Comparison of ENCODE assay signal across 8 cellular contexts in the genomic region with DNA sequence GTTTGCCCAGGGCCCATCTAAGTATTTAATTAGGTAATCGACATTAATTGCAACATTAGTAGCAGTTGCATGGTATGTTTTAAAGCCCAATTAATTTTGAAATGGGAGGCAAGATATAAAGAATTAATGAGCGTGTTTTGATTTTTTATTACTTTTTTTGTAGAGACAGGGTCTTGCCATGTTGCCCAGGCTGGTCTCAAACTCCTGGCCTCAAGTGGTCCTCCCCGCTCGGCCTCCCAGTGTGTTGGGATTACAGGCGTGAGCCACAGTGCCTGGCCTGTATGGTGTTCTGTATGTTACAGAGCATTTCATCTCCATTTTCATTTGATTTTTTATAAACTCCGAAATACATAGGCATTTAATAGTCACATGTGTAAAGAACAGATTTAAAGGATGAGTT. TPM values are rescaled to one million over a fixed set of nuclear protein-coding genes. Genes with fewer than 3 reads are reported as not detected.
DNase-seq lines count a peak whose midpoint lies in the region; ATAC-seq lines count a peak whose summit lies in the region.
"Had no signal": no experiment of that assay in that cellular context is flagged by ENCODE, and none has a peak within 500 bp of the region (broad histone marks: within the 10 kb centered on the region; RNA-seq: fewer than 3 reads in every experiment).

No MANE protein-coding gene starts in this region.

- H3K36me3 ChIP-seq in HUES48 (ENCODE audit: control insufficient read depth, insufficient read depth, low read length) (peaks cover 22% of the 10 kb centered on the region), iPS-20b (ENCODE audit: insufficient read depth, low read depth, low read length) (peaks cover 16% of the 10 kb centered on the region)

- H3K9ac ChIP-seq in HUES48 (ENCODE audit: low read depth, low read length) (peak overlapping the region; percentile 71), iPS-20b (ENCODE audit: low read depth, low read length) (peak overlapping the region; percentile 96)

- H3K4me3 ChIP-seq in HUES48 (ENCODE audit: low read depth, low read length) = peak overlapping the region; percentile 88
- peak overlapping the region; percentile 98 for H3K4me3 ChIP-seq in iPS-20b (ENCODE audit: low read length)

- peaks cover 30 to 37% of the 10 kb centered on the region in 2 donors for H3K36me3 Mint-ChIP-seq in activated naive CD4-positive, alpha-beta T cell treated with anti-CD3 and anti-CD28 coated beads, Interleukin-2, amount 50 U/mL, for 72 hours

- no peak for ATAC-seq in activated naive CD4-positive, alpha-beta T cell treated with anti-CD3 and anti-CD28 coated beads, Interleukin-2, amount 50 U/mL, for 72 hours
- ATAC-seq in stimulated activated naive CD8-positive, alpha-beta T cell treated with anti-CD3 and anti-CD28 coated beads, Interleukin-15, amount 100 ng/mL, for 72 hours = no peak
- no peak for ATAC-seq in HG02981 (IDR thresholded peaks at IDR 0.05; ENCODE audit: unreplicated experiment)

- no peaks in the 10 kb centered on the region for H3K9me3 ChIP-seq in HUES48 (ENCODE audit: control insufficient read depth, insufficient read depth, low read length)
- no peaks in the 10 kb centered on the region for H3K9me3 ChIP-seq in iPS-20b (ENCODE audit: insufficient read depth, low read depth, low read length)

- H3K9me3 Mint-ChIP-seq in activated naive CD4-positive, alpha-beta T cell treated with anti-CD3 and anti-CD28 coated beads, Interleukin-2, amount 50 U/mL, for 72 hours = peaks cover 18 to 19% of the 10 kb centered on the region in 2 donors
- peaks cover 16 to 27% of the 10 kb centered on the region in 2 donors for H3K9me3 Mint-ChIP-seq in stimulated activated naive CD8-positive, alpha-beta T cell treated with anti-CD3 and anti-CD28 coated beads, Interleukin-15, amount 100 ng/mL, for 72 hours

- 0 out of 2 replicates have a peak, but pooled peaks cover 11% of the 10 kb centered on the region for H3K4me1 ChIP-seq in HUES48 (ENCODE audit: control insufficient read depth, insufficient read depth, low read length)
- H3K4me1 ChIP-seq in iPS-20b (ENCODE audit: insufficient read depth, low read length) = no peaks in the 10 kb centered on the region

- DNase-seq in activated naive CD4-positive, alpha-beta T cell treated with anti-CD3 and anti-CD28 coated beads, Interleukin-2, amount 50 U/mL, for 72 hours (ENCODE audit: low spot score in 2 of 2) = no peak
- DNase-seq in stimulated activated naive CD8-positive, alpha-beta T cell treated with anti-CD3 and anti-CD28 coated beads, Interleukin-15, amount 100 ng/mL, for 72 hours = no peak
- DNase-seq in superior temporal gyrus (ENCODE audit: extremely low spot score) (no peak), NCI-H2196 (lab: John Stamatoyannopoulos, UW; ENCODE audit: unreplicated experiment) (no peak)
- DNase-seq: stimulated activated CD4-positive, alpha-beta T cell treated with anti-CD3 and anti-CD28 coated beads, Interleukin-4, amount 100 ng/mL, for 1 hour had no signal

- H3K27ac ChIP-seq in HUES48 (ENCODE audit: low read depth, low read length) = no peak overlapping the region
- no peak overlapping the region for H3K27ac ChIP-seq in iPS-20b (ENCODE audit: low read length)

- H3K27me3 Mint-ChIP-seq in stimulated activated naive CD8-positive, alpha-beta T cell treated with anti-CD3 and anti-CD28 coated beads, Interleukin-15, amount 100 ng/mL, for 72 hours = no peaks in the 10 kb centered on the region

- H3K27ac Mint-ChIP-seq in activated naive CD4-positive, alpha-beta T cell treated with anti-CD3 and anti-CD28 coated beads, Interleukin-2, amount 50 U/mL, for 72 hours = peak overlapping the region; percentile 95 to 98
- H3K27ac Mint-ChIP-seq in stimulated activated naive CD8-positive, alpha-beta T cell treated with anti-CD3 and anti-CD28 coated beads, Interleukin-15, amount 100 ng/mL, for 72 hours = peak overlapping the region; percentile 97 to 99

- H3K4me3 Mint-ChIP-seq in stimulated activated naive CD8-positive, alpha-beta T cell treated with anti-CD3 and anti-CD28 coated beads, Interleukin-15, amount 100 ng/mL, for 72 hours = peak overlapping the region; percentile 95 to 97

- peaks cover 50% of the 10 kb centered on the region for H3K4me1 Mint-ChIP-seq in stimulated activated naive CD8-positive, alpha-beta T cell treated with anti-CD3 and anti-CD28 coated beads, Interleukin-15, amount 100 ng/mL, for 72 hours

- H3K27me3 ChIP-seq in HUES48 (ENCODE audit: control insufficient read depth, insufficient read depth, low read length) = no peaks in the 10 kb centered on the region
- no peaks in the 10 kb centered on the region; the same call in 1 of the 2 replicates for H3K27me3 ChIP-seq in iPS-20b (ENCODE audit: insufficient read depth, low read length)

RNA-seq across cellular contexts. Expression of gene GOLGA5, which starts 0.9 kb away (rescaled TPM):
- total RNA-seq in activated naive CD4-positive, alpha-beta T cell treated with anti-CD3 and anti-CD28 coated beads, Interleukin-2, amount 50 U/mL, for 72 hours = 10 to 100 TPM; 13.5 to 17.6 TPM

RNA-seq across cellular contexts. Expression of gene LGMN, which starts 46.5 kb away (rescaled TPM):
- total RNA-seq in activated naive CD4-positive, alpha-beta T cell treated with anti-CD3 and anti-CD28 coated beads, Interleukin-2, amount 50 U/mL, for 72 hours = 1 to 10 TPM; 1.2 to 3.8 TPM
